ENCODE assay signal across 12 cellular contexts in the genomic region with DNA sequence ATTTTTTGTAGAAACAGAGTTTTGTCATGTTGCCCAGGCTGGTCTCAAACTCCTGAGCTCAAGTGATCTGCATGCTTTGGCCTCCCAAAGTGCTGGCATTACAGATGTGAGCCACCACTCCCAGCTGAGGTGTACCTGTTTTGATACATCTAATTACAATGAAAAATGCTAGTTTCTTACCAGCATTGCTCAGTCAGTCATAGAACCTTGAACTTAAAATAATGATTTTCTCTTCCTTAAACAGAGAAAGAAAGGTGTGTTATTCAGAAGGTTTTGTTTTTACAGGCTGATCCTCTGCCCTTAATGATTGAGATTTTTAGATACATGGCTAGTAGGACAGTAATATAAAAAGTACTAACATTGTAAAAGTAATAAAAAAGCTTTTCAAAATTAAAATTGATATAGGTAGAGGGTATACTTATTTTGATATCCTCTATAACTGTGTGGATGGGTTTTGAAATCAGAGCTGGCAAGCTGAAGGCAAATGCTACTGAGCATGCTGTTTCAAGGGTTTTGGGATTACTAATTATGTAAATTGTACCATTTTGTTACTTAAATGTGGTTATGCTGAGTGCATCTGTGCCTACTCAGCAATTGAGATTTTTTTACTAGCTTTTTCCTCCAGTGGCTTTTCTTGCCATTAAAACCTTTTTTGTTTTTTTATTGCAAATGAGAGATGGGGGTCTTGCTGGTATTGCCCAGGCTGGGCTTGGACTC. TPM values are rescaled to one million over a fixed set of nuclear protein-coding genes. Genes with fewer than 3 reads are reported as not detected.
DNase-seq lines count a peak whose midpoint lies in the region; ATAC-seq, FAIRE-seq and TF ChIP-seq lines count a peak whose summit lies in the region.
"Had no signal": no experiment of that assay in that cellular context is flagged by ENCODE, and none has a peak within 500 bp of the region (broad histone marks: within the 10 kb centered on the region; RNA-seq: fewer than 3 reads in every experiment).

No MANE protein-coding gene starts in this region.

- H3K36me3 ChIP-seq in transverse colon (no peaks in the 10 kb centered on the region), pancreas (no peaks in the 10 kb centered on the region)

- H3K4me1 ChIP-seq in transverse colon: peaks cover 6 to 37% (median 28%) of the 10 kb centered on the region in 4 donors
- H3K4me1 ChIP-seq in pancreas: peaks cover 0 to 10% (median 3%) of the 10 kb centered on the region in 3 donors

- peaks cover 71% of the 10 kb centered on the region for H3K4me1 Mint-ChIP-seq in activated T-helper 17 cell treated with anti-CD3 and anti-CD28 coated beads, Interleukin-2, amount 50 U/mL, for 72 hours
- peaks cover 29% of the 10 kb centered on the region for H3K4me1 Mint-ChIP-seq in type B pancreatic cell (ENCODE audit: unreplicated experiment)
- peaks cover 18% of the 10 kb centered on the region for H3K4me1 Mint-ChIP-seq in osteocyte (ENCODE audit: unreplicated experiment)

- CTCF ChIA-PET in GM10248 (lab: Yijun Ruan, JAX): interaction anchor here (0.7 to 4.9 kb wide), 6 partner anchors 13 to 214 kb away, joined by 3 to 31 read pairs (median 10); partner anchors contain the start of gene PRRC2C

- H3K27me3 ChIP-seq in transverse colon (no peaks in the 10 kb centered on the region), pancreas (no peaks in the 10 kb centered on the region)

- intact Hi-C loops in transverse colon (cut with DNase I; ENCODE audit: low total_unique reads) (no loop called here), pancreas (cut with DNase I) (no loop called here)

- peak overlapping the region; percentile 66 for H3K4me3 Mint-ChIP-seq in activated T-helper 17 cell treated with anti-CD3 and anti-CD28 coated beads, Interleukin-2, amount 50 U/mL, for 72 hours
- H3K4me3 Mint-ChIP-seq in type B pancreatic cell (no peak overlapping the region), osteocyte (ENCODE audit: unreplicated experiment) (no peak overlapping the region)

- ATAC-seq in GM19351 (IDR thresholded peaks at IDR 0.05; ENCODE audit: unreplicated experiment) (peak; percentile 76), HG02973 (IDR thresholded peaks at IDR 0.05; ENCODE audit: unreplicated experiment) (peak; percentile 71), pancreas (no peak)
- peak; percentile 92 for ATAC-seq in activated T-helper 17 cell treated with anti-CD3 and anti-CD28 coated beads, Interleukin-2, amount 50 U/mL, for 72 hours (replicated peaks)

- H3K27ac ChIP-seq in transverse colon (no peak overlapping the region), pancreas (no peak overlapping the region)

- no peaks in the 10 kb centered on the region for H3K9me3 Mint-ChIP-seq in activated T-helper 17 cell treated with anti-CD3 and anti-CD28 coated beads, Interleukin-2, amount 50 U/mL, for 72 hours
- H3K9me3 Mint-ChIP-seq in type B pancreatic cell: no peaks in the 10 kb centered on the region
- no peaks in the 10 kb centered on the region for H3K9me3 Mint-ChIP-seq in osteocyte (ENCODE audit: unreplicated experiment)

- DNase-seq in GM10248 (ENCODE audit: extremely low spot score) (peak; percentile 15), type B pancreatic cell (ENCODE audit: extremely low spot score, unreplicated experiment) (no peak), osteocyte (ENCODE audit: extremely low spot score, unreplicated experiment) (no peak), transverse colon (no peak), pancreas (no peak)
- DNase-seq: NCI-H2081 treated with DMSO at 0.1 percent for 48 hours, Right ventricle myocardium superior, small intestine had no signal

- H3K36me3 Mint-ChIP-seq in activated T-helper 17 cell treated with anti-CD3 and anti-CD28 coated beads, Interleukin-2, amount 50 U/mL, for 72 hours (ENCODE audit: low read depth): peaks cover 90% of the 10 kb centered on the region
- H3K36me3 Mint-ChIP-seq in type B pancreatic cell (peaks cover 9% of the 10 kb centered on the region), osteocyte (ENCODE audit: unreplicated experiment) (peaks cover 6% of the 10 kb centered on the region)

- H3K9me3 ChIP-seq in transverse colon: no peaks in the 10 kb centered on the region
- H3K9me3 ChIP-seq in pancreas: no peaks in the 10 kb centered on the region

- in situ Hi-C loops in transverse colon (cut with MboI; ENCODE audit: low pct_ligation_motif_present in 1 of 4, low pct_unique_long_range_greater_than_20kb in 1 of 4, low sequenced_read_pairs in 3 of 4): no loop called here

- peak overlapping the region; percentile 74 for H3K27ac Mint-ChIP-seq in activated T-helper 17 cell treated with anti-CD3 and anti-CD28 coated beads, Interleukin-2, amount 50 U/mL, for 72 hours
- H3K27ac Mint-ChIP-seq in type B pancreatic cell (no peak overlapping the region), osteocyte (ENCODE audit: unreplicated experiment) (no peak overlapping the region)

- H3K4me3 ChIP-seq in transverse colon (no peak overlapping the region), pancreas (no peak overlapping the region)

- TF ChIP-seq EP300 in transverse colon (IDR thresholded peaks at IDR 0.05; ENCODE audit: low read depth): no peak

- no peaks in the 10 kb centered on the region for H3K27me3 Mint-ChIP-seq in activated T-helper 17 cell treated with anti-CD3 and anti-CD28 coated beads, Interleukin-2, amount 50 U/mL, for 72 hours
- H3K27me3 Mint-ChIP-seq in type B pancreatic cell (no peaks in the 10 kb centered on the region), osteocyte (ENCODE audit: unreplicated experiment) (no peaks in the 10 kb centered on the region)

- no peak for FAIRE-seq in pancreas (lab: Jason Lieb, UNC)
- FAIRE-seq: frontal cortex, small intestine had no signal

- POLR2A ChIA-PET in GM10248 (lab: Yijun Ruan, JAX): no interaction called here

- no peak for TF ChIP-seq CTCF in GM10248 (IDR thresholded peaks at IDR 0.05; ENCODE audit: control extremely low read depth, extremely low read depth, low read depth, missing control alignments)
- TF ChIP-seq CTCF in type B pancreatic cell (conservative IDR thresholded peaks at IDR 0.05): no peak
- no peak for TF ChIP-seq CTCF in osteocyte (IDR thresholded peaks at IDR 0.05)
- no peak for TF ChIP-seq CTCF in transverse colon (IDR thresholded peaks at IDR 0.05)
- TF ChIP-seq CTCF in pancreas (IDR thresholded peaks at IDR 0.05): no peak

- TF ChIP-seq POLR2A in transverse colon (IDR thresholded peaks at IDR 0.05): no peak

RNA-seq across cellular contexts. Expression of gene PRRC2C, which starts 16.1 kb away (rescaled TPM):
- 100 to 1,000 TPM; 209 to 242 TPM for total RNA-seq in activated T-helper 17 cell treated with anti-CD3 and anti-CD28 coated beads, Interleukin-2, amount 50 U/mL, for 72 hours
- total RNA-seq in type B pancreatic cell (ENCODE audit: low replicate concordance) (172 and 194 TPM in 2 replicates), osteocyte (152 and 179 TPM in 2 replicates), transverse colon (100 to 1,000 TPM in 2 of 4 donors, 10 to 100 TPM in 2; 61.7 to 125 (median 94.9) TPM), pancreas (10 to 100 TPM; 45.8 to 82.3 (median 48.4) TPM)
- polyA plus RNA-seq in pancreas: 10 to 100 TPM; 22.4 to 59.1 TPM

Comparison
In these comparisons a context has a peak if more than half of its experiments do, and no peak if none do; other contexts are left out.
1. ATAC-seq: peak in GM19351 (single experiment), HG02973 (single experiment) and activated T-helper 17 cell treated with anti-CD3 and anti-CD28 coated beads, Interleukin-2, amount 50 U/mL, for 72 hours (single experiment); none in pancreas (0 of 4).